ENCODE assay signal across 27 cellular contexts in genomic region chr10:50271564-50272250, GRCh38. TPM values are rescaled to one million over a fixed set of nuclear protein-coding genes. Genes with fewer than 3 reads are reported as not detected.
DNase-seq lines count a peak whose midpoint lies in the region; ATAC-seq and TF ChIP-seq lines count a peak whose summit lies in the region.
"Had no signal": no experiment of that assay in that cellular context is flagged by ENCODE, and none has a peak within 500 bp of the region (broad histone marks: within the 10 kb centered on the region; RNA-seq: fewer than 3 reads in every experiment).

No MANE protein-coding gene starts in this region.

- no peaks in the 10 kb centered on the region; a peak in 1 of 4 replicates for H3K4me1 ChIP-seq in HCT116 (ENCODE audit: control insufficient read depth in 1 of 2, insufficient read depth in 2 of 2, low read length in 2 of 2)
- no peaks in the 10 kb centered on the region for H3K4me1 ChIP-seq in mesendoderm (ENCODE audit: control insufficient read depth, low read depth, low read length)
- H3K4me1 ChIP-seq in prostate gland (replicated peaks) = no peaks in the 10 kb centered on the region

- no peak overlapping the region for H2BK120ac ChIP-seq in mesendoderm (ENCODE audit: low read depth, low read length)

- no peaks in the 10 kb centered on the region for H3K27me3 ChIP-seq in HCT116 (ENCODE audit: insufficient read depth, low read length)
- H3K27me3 ChIP-seq in mesendoderm (ENCODE audit: insufficient read depth, low read length, poor library complexity) = no peaks in the 10 kb centered on the region
- no peaks in the 10 kb centered on the region for H3K27me3 ChIP-seq in prostate gland (replicated peaks; ENCODE audit: insufficient read depth)

- TF ChIP-seq POLR2A in HCT116 (IDR thresholded peaks at IDR 0.05; ENCODE audit: borderline replicate concordance, extremely low read depth, insufficient read depth, insufficient read length) = no peak
- TF ChIP-seq POLR2A in prostate gland (IDR thresholded peaks at IDR 0.05) = no peak

- RAD21 ChIA-PET in HCT116 (lab: Charles Lee; ENCODE audit: low non-redundant PET in 1 of 2, low total read pairs in 2 of 2, uncharacterized antibody in 2 of 2, unreplicated experiment in 2 of 2) = no interaction called here

- CTCF ChIA-PET in HCT116 (lab: Charles Lee) (no interaction called here), WTC11 (lab: Charles Lee) (interaction anchor here (1.1 kb wide), 1 partner anchor 11 kb away, joined by 3 read pairs; no protein-coding TSS in a partner anchor)

- WGBS in mesendoderm (ENCODE audit: extremely low coverage, insufficient coverage, low lambda C conversion rate) = no CpG with 5 or more reads among the region's 3 CpGs
- WGBS in prostate gland = 70% methylated on average over 3 of the region's 3 CpGs

- no peaks in the 10 kb centered on the region for H3K4me1 Mint-ChIP-seq in WTC11
- H3K4me1 Mint-ChIP-seq: B cell; CD14-positive monocyte; CD8-positive, alpha-beta memory T cell had no signal

- no peak overlapping the region for H4K5ac ChIP-seq in mesendoderm (ENCODE audit: low read length)

- DNase-seq in NCI-H82 (lab: John Stamatoyannopoulos, UW) (peak; percentile 0), NCI-H82 treated with DMSO at 0.1 percent for 48 hours (lab: John Stamatoyannopoulos, UW; ENCODE audit: unreplicated experiment) (no peak), HCT116 (ENCODE audit: low read depth, low spot score) (no peak), WTC11 (ENCODE audit: low spot score) (no peak), mesendoderm (peak; percentile 14), prostate gland (ENCODE audit: low spot score) (no peak)
- DNase-seq: CD8-positive, alpha-beta memory T cell; DMS 273 treated with DMSO at 0.1 percent for 48 hours; DMS79; EL; GDM1; GM23248; Kasumi-1; MV-4-11; NCI-H1105; NCI-H1436 treated with DMSO at 0.1 percent for 48 hours; NCI-H187 treated with DMSO at 0.1 percent for 48 hours; NCI-H2171 treated with DMSO at 0.1 percent for 48 hours; NCI-H748 treated with DMSO at 0.1 percent for 48 hours; SK-N-SH; SW 1271 had no signal

- intact Hi-C loops in HCT116 (cut with micrococcal nuclease) = no loop called here
- intact Hi-C loops in prostate gland (cut with DNase I) = no loop called here

- H3K18ac ChIP-seq in mesendoderm (ENCODE audit: low read length) = no peak overlapping the region

- H3K9me3 ChIP-seq in HCT116 (ENCODE audit: control insufficient read depth in 1 of 2, insufficient read depth in 1 of 2, low read depth in 1 of 2, low read length in 2 of 2) = no peaks in the 10 kb centered on the region
- no peaks in the 10 kb centered on the region for H3K9me3 ChIP-seq in prostate gland
- H3K9me3 ChIP-seq: SK-N-SH had no signal

- TF ChIP-seq RAD21 in HCT116 (IDR thresholded peaks at IDR 0.05; ENCODE audit: low read depth) = no peak

- H3K27ac Mint-ChIP-seq in WTC11 = no peak overlapping the region
- H3K27ac Mint-ChIP-seq: B cell, CD14-positive monocyte had no signal

- H2BK5ac ChIP-seq in mesendoderm (ENCODE audit: low read length) = no peak overlapping the region

- H4K20me1 ChIP-seq in HCT116 (ENCODE audit: insufficient read depth) = no peaks in the 10 kb centered on the region

- H3K9me3 Mint-ChIP-seq in WTC11 = 0 out of 2 replicates have a peak, but pooled peaks cover 4% of the 10 kb centered on the region

- no peak overlapping the region for H3K4me3 Mint-ChIP-seq in WTC11
- H3K4me3 Mint-ChIP-seq: B cell; CD14-positive monocyte; CD8-positive, alpha-beta memory T cell had no signal

- no peak overlapping the region for H2BK15ac ChIP-seq in mesendoderm (replicated peaks; ENCODE audit: low read depth)

- no peak; a peak in 1 of 6 replicates for TF ChIP-seq CTCF in HCT116 (IDR thresholded peaks at IDR 0.05 in 2 of 3, conservative IDR thresholded peaks at IDR 0.05 in 1 of 3; ENCODE audit: borderline replicate concordance in 1 of 3, insufficient read depth in 1 of 3, low read depth in 2 of 3, low read length in 2 of 3)
- TF ChIP-seq CTCF in WTC11 (IDR thresholded peaks at IDR 0.05) = no peak
- no peak for TF ChIP-seq CTCF in prostate gland (IDR thresholded peaks at IDR 0.05)

- ATAC-seq in HCT116 (peak; percentile 67), WTC11 (peak; percentile 81), GM21528 (IDR thresholded peaks at IDR 0.05; ENCODE audit: low FRiP score, unreplicated experiment) (no peak), HG03196 (IDR thresholded peaks at IDR 0.05; ENCODE audit: unreplicated experiment) (no peak)

- POLR2A ChIA-PET in HCT116 (lab: Charles Lee) = no interaction called here
- POLR2A ChIA-PET in WTC11 (lab: Charles Lee) = no interaction called here

- H2AFZ ChIP-seq in HCT116 (ENCODE audit: low read depth, low read length, poor library complexity, severe bottlenecking) = no peak overlapping the region
- H2AFZ ChIP-seq: GM23248 had no signal

- no peaks in the 10 kb centered on the region for H3K36me3 Mint-ChIP-seq in WTC11
- H3K36me3 Mint-ChIP-seq: CD14-positive monocyte; CD8-positive, alpha-beta memory T cell had no signal

- no peaks in the 10 kb centered on the region for H3K79me1 ChIP-seq in mesendoderm (ENCODE audit: low read length)

- H3K27ac ChIP-seq in HCT116 (ENCODE audit: low read depth, low read length) (no peak overlapping the region), mesendoderm (ENCODE audit: low read depth, low read length) (no peak overlapping the region), prostate gland (no peak overlapping the region)
- H3K27ac ChIP-seq: 22Rv1, GM23248 had no signal

- H3K23ac ChIP-seq in mesendoderm (ENCODE audit: low read length) = no peak overlapping the region

- H3K9me2 ChIP-seq in HCT116 (ENCODE audit: insufficient read depth) = no peaks in the 10 kb centered on the region
- H3K9me2 ChIP-seq: SK-N-SH had no signal

- no TSS peak for BruUV-seq in HCT116 (replicated peaks; lab: Mats Ljungman, UMichigan)

- no peak overlapping the region for H4K8ac ChIP-seq in mesendoderm (ENCODE audit: low read depth, low read length)

- H2AK5ac ChIP-seq in mesendoderm (ENCODE audit: low read length) = no peak overlapping the region

- H3K4ac ChIP-seq in mesendoderm (ENCODE audit: low read depth, low read length) = no peak overlapping the region

- peaks cover 6% of the 10 kb centered on the region for H3K27me3 Mint-ChIP-seq in WTC11 (ENCODE audit: low read depth)

- no peak overlapping the region for H3K9ac ChIP-seq in HCT116 (ENCODE audit: low read length)
- H3K9ac ChIP-seq in mesendoderm (ENCODE audit: low read length) = no peak overlapping the region
- H3K9ac ChIP-seq: GM23248, SK-N-SH had no signal

- H3K4me3 ChIP-seq in HCT116 (replicated peaks in 1 of 2; ENCODE audit: low read depth in 1 of 2, low read length in 2 of 2) (no peak overlapping the region), mesendoderm (ENCODE audit: low read length) (no peak overlapping the region), prostate gland (no peak overlapping the region)
- H3K4me3 ChIP-seq: GM23248 had no signal

- no peak overlapping the region for H3K4me2 ChIP-seq in HCT116 (ENCODE audit: low read length)
- H3K4me2 ChIP-seq in mesendoderm (ENCODE audit: low read length) = no peak overlapping the region
- H3K4me2 ChIP-seq: SK-N-SH had no signal

- no peaks in the 10 kb centered on the region for H3K79me2 ChIP-seq in HCT116 (ENCODE audit: insufficient read depth, low read length)
- H3K79me2 ChIP-seq in mesendoderm (ENCODE audit: control insufficient read depth, insufficient read depth, low read length) = no peaks in the 10 kb centered on the region

- H3K56ac ChIP-seq in mesendoderm (ENCODE audit: low read length) = no peak overlapping the region

- H3K36me3 ChIP-seq in HCT116 (ENCODE audit: control insufficient read depth in 1 of 2, insufficient read depth in 2 of 2, low read length in 2 of 2) = no peaks in the 10 kb centered on the region
- no peaks in the 10 kb centered on the region for H3K36me3 ChIP-seq in mesendoderm (ENCODE audit: control insufficient read depth, insufficient read depth, low read length)
- H3K36me3 ChIP-seq in prostate gland = no peaks in the 10 kb centered on the region

TF ChIP-seq in HCT116, 20 proteins besides CTCF, POLR2A, EP300 and RAD21 (continues in another document):
- TF ChIP-seq MAX (IDR thresholded peaks at IDR 0.05) (no peak), YY1 (IDR thresholded peaks at IDR 0.05; ENCODE audit: extremely low read depth, insufficient replicate concordance, low read depth, low read length) (no peak), CEBPB (IDR thresholded peaks at IDR 0.05; ENCODE audit: low read depth) (no peak), TCF7L2 (IDR thresholded peaks at IDR 0.05; ENCODE audit: borderline replicate concordance, extremely low read depth, insufficient read depth, insufficient read length) (no peak), ELF1 (IDR thresholded peaks at IDR 0.05; ENCODE audit: borderline replicate concordance, low read depth) (no peak), SRF (IDR thresholded peaks at IDR 0.05; ENCODE audit: low read depth) (no peak), CBX3 (IDR thresholded peaks at IDR 0.05; ENCODE audit: low read depth) (no peak), FOSL1 (IDR thresholded peaks at IDR 0.05; ENCODE audit: low read depth) (no peak), JUND (IDR thresholded peaks at IDR 0.05) (no peak), SIN3A (IDR thresholded peaks at IDR 0.05; ENCODE audit: low read depth) (no peak)

TF ChIP-seq in WTC11, 78 proteins besides CTCF, POLR2A, EP300 and RAD21 (continues in another document):
- no peak for TF ChIP-seq ZNF121 (CRISPR knock-in tag; IDR thresholded peaks at IDR 0.05)
- TF ChIP-seq CREM (CRISPR knock-in tag; IDR thresholded peaks at IDR 0.05) = no peak

RNA-seq across cellular contexts. Expression of gene ASAH2, which starts 20.4 kb away (rescaled TPM):
- total RNA-seq in HCT116 (2021; ENCODE audit: unreplicated experiment) (10.7 TPM), WTC11 (2021) (2.3 to 5.9 TPM (median 4.1 TPM) in 3 replicates), prostate gland (1 to 10 TPM; 1.1 to 1.9 TPM)
- polyA plus RNA-seq in HCT116 (2012) = 2.1 and 4.3 TPM in 2 replicates
- 3.5 TPM for polyA plus RNA-seq in mesendoderm (2013, experiment 1 of 2)
- polyA plus RNA-seq in mesendoderm (2013, experiment 2 of 2) = 3.7 TPM
- total RNA-seq: OCI-LY7 had no signal
- polyA plus RNA-seq: CD14-positive monocyte had no signal

Comparison
In these comparisons a context has a peak if more than half of its experiments do, and no peak if none do; other contexts are left out.
1. DNase-seq: peak in NCI-H82 (single experiment) and mesendoderm (single experiment); none in NCI-H82 treated with DMSO at 0.1 percent for 48 hours (single experiment), HCT116 (single experiment), WTC11 (single experiment) and prostate gland (single experiment).
2. ATAC-seq: peak in HCT116 (single experiment) and WTC11 (single experiment); none in GM21528 (single experiment) and HG03196 (single experiment).